In genomic region chr7:144786522-144786921, GRCh38 we compare ENCODE assay signal across 1 cellular context.
TF ChIP-seq lines count a peak whose summit lies in the region.

No MANE protein-coding gene starts in this region.

TF ChIP-seq in K562, 482 proteins besides CTCF, POLR2A, EP300 and RAD21 (continued from another document):
- TF ChIP-seq ZBTB49 (CRISPR knock-in tag; IDR thresholded peaks at IDR 0.05; ENCODE audit: borderline replicate concordance) (no peak), NCOA1 (IDR thresholded peaks at IDR 0.05; ENCODE audit: low read depth) (no peak), EHMT2 (IDR thresholded peaks at IDR 0.05) (no peak), TSHZ1 (CRISPR knock-in tag; IDR thresholded peaks at IDR 0.05) (no peak), PCBP1 (IDR thresholded peaks at IDR 0.05; ENCODE audit: low read depth, low read length, poor library complexity, severe bottlenecking) (no peak), ARID1B (IDR thresholded peaks at IDR 0.05) (no peak), SLC30A9 (CRISPR knock-in tag; IDR thresholded peaks at IDR 0.05) (no peak), RBM39 (optimal IDR thresholded peaks at IDR 0.05; ENCODE audit: low read depth, low read length) (no peak), ZNF253 (CRISPR knock-in tag; conservative IDR thresholded peaks at IDR 0.05) (no peak), KLF16 (IDR thresholded peaks at IDR 0.05) (no peak)
